In the genomic region with DNA sequence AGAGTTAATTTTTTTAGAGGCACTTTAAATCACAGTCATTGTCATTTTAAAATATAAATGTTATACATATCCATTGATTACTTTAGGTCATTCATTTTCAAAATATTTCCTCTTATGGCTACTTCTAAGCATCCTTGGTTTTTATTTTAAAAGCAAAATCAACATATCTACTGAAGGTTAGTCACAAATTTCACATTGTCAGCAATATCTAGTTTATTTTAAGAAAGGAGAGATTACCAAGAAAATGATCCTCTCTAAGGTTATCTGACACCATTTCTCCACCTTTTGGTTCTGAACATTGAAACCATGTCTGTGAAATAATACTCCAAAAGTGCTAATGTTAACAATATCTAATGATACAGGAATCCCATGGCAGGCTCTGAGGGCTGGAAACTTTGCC, we compare ENCODE assay signal across 18 cellular contexts. TPM values are rescaled to one million over a fixed set of nuclear protein-coding genes. Genes with fewer than 3 reads are reported as not detected.
DNase-seq lines count a peak whose midpoint lies in the region; ATAC-seq, FAIRE-seq and TF ChIP-seq lines count a peak whose summit lies in the region.
"Had no signal": no experiment of that assay in that cellular context is flagged by ENCODE, and none has a peak within 500 bp of the region (broad histone marks: within the 10 kb centered on the region; RNA-seq: fewer than 3 reads in every experiment).

No MANE protein-coding gene starts in this region.

- H3K18ac ChIP-seq in IMR-90 (ENCODE audit: low read depth, low read length) (no peak overlapping the region), trophoblast cell (ENCODE audit: low read length) (no peak overlapping the region)

- H4K91ac ChIP-seq in IMR-90 (ENCODE audit: insufficient read depth, low read depth, low read length) (no peak overlapping the region), trophoblast cell (ENCODE audit: low read depth, low read length) (no peak overlapping the region)

- H2BK12ac ChIP-seq in trophoblast cell (ENCODE audit: low read length): no peak overlapping the region

- no peak overlapping the region for H4K8ac ChIP-seq in IMR-90 (ENCODE audit: low read depth in 2 of 2, low read length in 2 of 2)
- no peak overlapping the region for H4K8ac ChIP-seq in trophoblast cell (ENCODE audit: low read depth, low read length)

- intact Hi-C loops in IMR-90 (cut with micrococcal nuclease) (no loop called here), K562 (cut with micrococcal nuclease) (loop anchor here (10.0 kb wide), 1 partner anchor 415 kb away; no protein-coding TSS in a partner anchor), aorta (cut with DNase I) (no loop called here)

- no peak overlapping the region for H2BK15ac ChIP-seq in IMR-90 (ENCODE audit: low read depth, low read length)

- H3K9me3 ChIP-seq in A549: peaks cover 10% of the 10 kb centered on the region; the same call in 1 of the 3 replicates
- peaks cover under 1% of the 10 kb centered on the region; the same call in 1 of the 2 replicates for H3K9me3 ChIP-seq in IMR-90 (ENCODE audit: control insufficient read depth, insufficient read depth, low read length)
- H3K9me3 ChIP-seq in K562 (replicated peaks; ENCODE audit: control insufficient read depth, insufficient read depth, low read depth, low read length): no peaks in the 10 kb centered on the region; the same call in none of the 2 replicates
- no peaks in the 10 kb centered on the region for H3K9me3 ChIP-seq in trophoblast cell (ENCODE audit: insufficient read depth, low read depth, low read length)
- H3K9me3 ChIP-seq in aorta (ENCODE audit: control insufficient read depth, low read length): peaks cover 7% of the 10 kb centered on the region

- TF ChIP-seq CTCF in A549 (IDR thresholded peaks at IDR 0.05): no peak
- no peak for TF ChIP-seq CTCF in IMR-90 (conservative IDR thresholded peaks at IDR 0.05; ENCODE audit: low read depth, low read length)
- no peak for TF ChIP-seq CTCF in K562 (IDR thresholded peaks at IDR 0.05 in 2 of 3, conservative IDR thresholded peaks at IDR 0.05 in 1 of 3; ENCODE audit: insufficient read depth in 2 of 3, low read depth in 1 of 3, low read length in 3 of 3)

- H3K4ac ChIP-seq in IMR-90 (ENCODE audit: low read depth, low read length) (no peak overlapping the region), trophoblast cell (ENCODE audit: low read depth, low read length) (peak overlapping the region; percentile 88)

- in situ Hi-C loops in IMR-90 (cut with MboI; ENCODE audit: low sequenced_read_pairs) (no loop called here), K562 (cut with MboI) (no loop called here)

- DNase-seq in A549 (ENCODE audit: low read depth in 1 of 2, low spot score in 1 of 2) (no peak), IMR-90 (no peak), K562 (ENCODE audit: extremely low read depth in 1 of 4, low spot score in 3 of 4) (no peak), trophoblast cell (no peak), aorta (no peak), NCI-H1105 (lab: John Stamatoyannopoulos, UW) (no peak)
- DNase-seq: 8988T; C1 segment of cervical spinal cord; Calu3; CD4-positive, alpha-beta memory T cell; COR-L47; DND-41; H7; HCEC 1CT had no signal

- no peak overlapping the region for H2AK9ac ChIP-seq in IMR-90 (replicated peaks; ENCODE audit: low read depth, low read length, poor library complexity)

- H3K9me1 ChIP-seq in IMR-90 (ENCODE audit: insufficient read depth, low read length): no peaks in the 10 kb centered on the region
- no peaks in the 10 kb centered on the region for H3K9me1 ChIP-seq in K562 (ENCODE audit: control insufficient read depth, insufficient read depth, low read length)

- H3K4me1 ChIP-seq in A549: no peaks in the 10 kb centered on the region
- H3K4me1 ChIP-seq in IMR-90 (ENCODE audit: control insufficient read depth, insufficient read depth, low read length): no peaks in the 10 kb centered on the region
- H3K4me1 ChIP-seq in K562 (replicated peaks in 1 of 2; ENCODE audit: control insufficient read depth in 2 of 2, insufficient read depth in 2 of 2, low read length in 2 of 2): no peaks in the 10 kb centered on the region
- H3K4me1 ChIP-seq in trophoblast cell (ENCODE audit: control insufficient read depth in 1 of 2, insufficient read depth in 2 of 2, low read length in 2 of 2): peaks cover 2 to 13% of the 10 kb centered on the region in 2 experiments
- no peaks in the 10 kb centered on the region for H3K4me1 ChIP-seq in aorta (ENCODE audit: control insufficient read depth in 1 of 2, insufficient read depth in 2 of 2, low read length in 2 of 2)

- H3K9ac ChIP-seq in IMR-90 (ENCODE audit: low read depth, low read length) (no peak overlapping the region), K562 (ENCODE audit: insufficient read depth in 1 of 2, low read depth in 2 of 2, low read length in 2 of 2) (no peak overlapping the region), trophoblast cell (ENCODE audit: low read length) (no peak overlapping the region)

- H4K5ac ChIP-seq in IMR-90 (ENCODE audit: low read depth, low read length): no peak overlapping the region

- H3K4me3 ChIP-seq in A549: no peak overlapping the region
- H3K4me3 ChIP-seq in IMR-90 (ENCODE audit: insufficient read depth, low read depth, low read length): no peak overlapping the region
- no peak overlapping the region for H3K4me3 ChIP-seq in K562
- no peak overlapping the region for H3K4me3 ChIP-seq in trophoblast cell (ENCODE audit: low read depth, low read length)
- H3K4me3 ChIP-seq in aorta (ENCODE audit: low read length in 2 of 2): no peak overlapping the region

- no peak for TF ChIP-seq RAD21 in A549 (conservative IDR thresholded peaks at IDR 0.05 in 1 of 2, IDR thresholded peaks at IDR 0.05 in 1 of 2)
- no peak for TF ChIP-seq RAD21 in IMR-90 (IDR thresholded peaks at IDR 0.05; ENCODE audit: low read length)
- TF ChIP-seq RAD21 in K562 (CRISPR knock-in tag; conservative IDR thresholded peaks at IDR 0.05 in 1 of 2, IDR thresholded peaks at IDR 0.05 in 1 of 2): no peak

- CTCF ChIA-PET in A549 (lab: Yijun Ruan, JAX): no interaction called here
- CTCF ChIA-PET in IMR-90 (lab: Yijun Ruan, JAX): no interaction called here
- CTCF ChIA-PET in K562 (lab: Yijun Ruan, JAX; ENCODE audit: low intra/inter-chr PET ratio): no interaction called here

- no peak overlapping the region for H3K14ac ChIP-seq in IMR-90 (replicated peaks; ENCODE audit: low read depth, low read length)
- no peak overlapping the region for H3K14ac ChIP-seq in trophoblast cell (ENCODE audit: low read length)

- no peak for TF ChIP-seq EP300 in A549 (IDR thresholded peaks at IDR 0.05)
- no peak for TF ChIP-seq EP300 in K562 (IDR thresholded peaks at IDR 0.05; ENCODE audit: low read length)

- FAIRE-seq in A549 (lab: Jason Lieb, UNC) (no peak), K562 (lab: Jason Lieb, UNC) (no peak)
- FAIRE-seq: G401.6, GM12892, H1 had no signal

- H2AK5ac ChIP-seq in IMR-90 (ENCODE audit: low read depth, low read length): no peak overlapping the region
- no peak overlapping the region for H2AK5ac ChIP-seq in trophoblast cell (ENCODE audit: low read length)

- H3K27ac ChIP-seq in A549 (no peak overlapping the region), IMR-90 (ENCODE audit: insufficient read depth, low read length) (no peak overlapping the region), K562 (ENCODE audit: extremely low read depth, low read depth, low read length) (no peak overlapping the region), trophoblast cell (ENCODE audit: low read depth, low read length) (no peak overlapping the region), aorta (ENCODE audit: low read depth in 1 of 2, low read length in 2 of 2) (no peak overlapping the region)

- H2BK120ac ChIP-seq in IMR-90 (ENCODE audit: low read depth, low read length) (no peak overlapping the region), trophoblast cell (ENCODE audit: insufficient read depth, low read length, poor library complexity) (no peak overlapping the region)

- no peak for TF ChIP-seq POLR2A in A549 (IDR thresholded peaks at IDR 0.05; ENCODE audit: low read length)
- TF ChIP-seq POLR2A in IMR-90 (IDR thresholded peaks at IDR 0.05; ENCODE audit: low read depth, low read length): no peak
- no peak for TF ChIP-seq POLR2A in K562 (conservative IDR thresholded peaks at IDR 0.05)

- POLR2A ChIA-PET in A549 (lab: Yijun Ruan, JAX) (no interaction called here), IMR-90 (lab: Charles Lee; ENCODE audit: unreplicated experiment) (no interaction called here), K562 (lab: Yijun Ruan, JAX) (no interaction called here)

- H3K79me1 ChIP-seq in IMR-90 (ENCODE audit: low read depth in 1 of 2, low read length in 2 of 2) (no peaks in the 10 kb centered on the region), trophoblast cell (ENCODE audit: low read length) (no peaks in the 10 kb centered on the region)

- no peak overlapping the region for H3K4me2 ChIP-seq in A549
- no peak overlapping the region for H3K4me2 ChIP-seq in IMR-90 (ENCODE audit: low read depth, low read length)
- no peak overlapping the region for H3K4me2 ChIP-seq in K562 (ENCODE audit: insufficient read depth, low read length)
- H3K4me2 ChIP-seq in trophoblast cell (ENCODE audit: low read length): no peak overlapping the region

- no peak for ATAC-seq in A549
- ATAC-seq in IMR-90 (ENCODE audit: low read depth): no peak
- ATAC-seq in K562: no peak
- no peak for ATAC-seq in aorta (ENCODE audit: low FRiP score)
- ATAC-seq in HG03439 (IDR thresholded peaks at IDR 0.05; ENCODE audit: unreplicated experiment): no peak

- no peaks in the 10 kb centered on the region for H3K27me3 ChIP-seq in IMR-90 (ENCODE audit: control insufficient read depth, insufficient read depth, low read length)
- no peaks in the 10 kb centered on the region for H3K27me3 ChIP-seq in K562 (ENCODE audit: control insufficient read depth in 2 of 2, insufficient read depth in 2 of 2, low read length in 2 of 2)
- H3K27me3 ChIP-seq in trophoblast cell (ENCODE audit: insufficient read depth, low read length): no peaks in the 10 kb centered on the region
- no peaks in the 10 kb centered on the region for H3K27me3 ChIP-seq in aorta (ENCODE audit: control insufficient read depth in 1 of 2, insufficient read depth in 2 of 2, low read length in 1 of 2)

- no peak overlapping the region for H2BK20ac ChIP-seq in IMR-90 (ENCODE audit: low read depth, low read length)

- H2BK5ac ChIP-seq in IMR-90 (ENCODE audit: low read depth, low read length, poor library complexity, severe bottlenecking) (no peak overlapping the region), trophoblast cell (ENCODE audit: low read depth, low read length, poor library complexity) (no peak overlapping the region)

- no peaks in the 10 kb centered on the region for H4K20me1 ChIP-seq in IMR-90 (ENCODE audit: insufficient read depth, low read length)
- H4K20me1 ChIP-seq in K562 (replicated peaks; ENCODE audit: control insufficient read depth, insufficient read depth, low read length): no peaks in the 10 kb centered on the region

- H2AFZ ChIP-seq in IMR-90 (replicated peaks; ENCODE audit: low read length, poor library complexity) (no peak overlapping the region), K562 (ENCODE audit: low read depth, low read length) (no peak overlapping the region), trophoblast cell (ENCODE audit: insufficient read depth, low read length, poor library complexity) (no peak overlapping the region)

- H4K12ac ChIP-seq in trophoblast cell (ENCODE audit: low read depth, low read length): no peak overlapping the region

- H3K79me2 ChIP-seq in K562 (ENCODE audit: control insufficient read depth, insufficient read depth, low read length) (no peaks in the 10 kb centered on the region), trophoblast cell (ENCODE audit: control insufficient read depth, insufficient read depth, low read length, poor library complexity) (peaks cover 26% of the 10 kb centered on the region)

- dilution Hi-C loops in IMR-90 (cut with HindIII; ENCODE audit: low sequenced_read_pairs, unreplicated experiment): no loop called here

- no peak overlapping the region for H3K56ac ChIP-seq in IMR-90 (ENCODE audit: extremely low read depth, insufficient read depth, low read length)

- H3K36me3 ChIP-seq in IMR-90 (ENCODE audit: control insufficient read depth, insufficient read depth, low read length): no peaks in the 10 kb centered on the region
- H3K36me3 ChIP-seq in K562 (ENCODE audit: control insufficient read depth, insufficient read depth, low read length): no peaks in the 10 kb centered on the region
- H3K36me3 ChIP-seq in trophoblast cell (ENCODE audit: control insufficient read depth in 1 of 2, insufficient read depth in 2 of 2, low read length in 2 of 2): peaks cover 1 to 8% of the 10 kb centered on the region in 2 experiments
- H3K36me3 ChIP-seq in aorta (ENCODE audit: control insufficient read depth in 1 of 2, insufficient read depth in 2 of 2, low read length in 1 of 2): no peaks in the 10 kb centered on the region

- BruUV-seq in IMR-90 (replicated peaks; lab: Mats Ljungman, UMichigan): no TSS peak
- no TSS peak for BruUV-seq in K562 (replicated peaks; lab: Mats Ljungman, UMichigan)

- no peak overlapping the region for H3K23ac ChIP-seq in IMR-90 (ENCODE audit: low read depth, low read length)
- no peak overlapping the region for H3K23ac ChIP-seq in trophoblast cell (ENCODE audit: low read length)

RNA-seq across cellular contexts. Expression of a gene that starts 24.5 kb away (rescaled TPM):
- polyA plus RNA-seq in A549 (2011; rRNA removed): 0.01 TPM in 1 of 2 replicates, not detected in the other
- not detected in 2 replicates for polyA plus RNA-seq in A549 (2012; cell fraction: cytosol; rRNA removed)
- not detected in 2 replicates for polyA plus RNA-seq in A549 (2012; cell fraction: nucleus; rRNA removed)
- polyA plus RNA-seq in A549 (2017; fragmentation: RNase III; extraction: RNeasy Plus Mini Kit Qiagen cat#74134 plus additional on column Dnase treatment): not detected in 3 replicates
- polyA minus RNA-seq in A549 (2011; rRNA and poly(A)+ RNA removed): not detected in 2 replicates
- total RNA-seq in IMR-90 (2012; rRNA removed): 0.28 and 0.36 TPM in 2 replicates
- polyA plus RNA-seq in IMR-90 (2012; rRNA removed): 0.27 and 0.50 TPM in 2 replicates
- polyA plus RNA-seq in IMR-90 (2012; cell fraction: cytosol; rRNA removed): 0.08 and 0.15 TPM in 2 replicates
- 0.62 and 0.85 TPM in 2 replicates for polyA plus RNA-seq in IMR-90 (2012; cell fraction: nucleus; rRNA removed; ENCODE audit: low replicate concordance)
- total RNA-seq in K562 (2011; cell fraction: chromatin; rRNA removed; ENCODE audit: low replicate concordance): not detected in 2 replicates
- not detected in 2 replicates for total RNA-seq in K562 (2011; cell fraction: nucleolus; rRNA removed)
- not detected in 2 replicates for total RNA-seq in K562 (2011; cell fraction: nucleoplasm; rRNA removed)
- not detected in 2 replicates for total RNA-seq in K562 (2014; rRNA removed)
- not detected in 2 replicates for total RNA-seq in K562 (2014; rRNA removed; fragmentation: Illumina TruSeq; extraction: Trizol)
- total RNA-seq in K562 (2015; rRNA removed; fragmentation: Illumina TruSeq; extraction: Trizol): 0.25 TPM in 1 of 2 replicates, not detected in the other
- 0.42 and 0.56 TPM in 2 replicates for total RNA-seq in K562 (2021)
- polyA plus RNA-seq in K562 (2011; rRNA removed): not detected in 2 replicates
- polyA plus RNA-seq in K562 (2011; cell fraction: cytosol; rRNA removed): not detected in 2 replicates
- 0.06 TPM in 2 replicates for polyA plus RNA-seq in K562 (2011; cell fraction: nucleus; rRNA removed)
- 1.2 and 1.5 TPM in 2 replicates for polyA plus RNA-seq in K562 (2012)
- not detected in 2 replicates for polyA plus RNA-seq in K562 (2014; fragmentation: Illumina TruSeq; extraction: Trizol)
- under 1 TPM; 0.04 to 0.10 TPM for polyA plus RNA-seq in K562 (2014; fragmentation: Nextera tagmentation; extraction: Ambion mirVana)
- not detected in 2 replicates for polyA plus RNA-seq in K562 (2014; rRNA removed)
- not detected in 2 replicates for polyA minus RNA-seq in K562 (2011; rRNA and poly(A)+ RNA removed)
- not detected in 2 replicates for polyA minus RNA-seq in K562 (2011; cell fraction: cytosol; rRNA and poly(A)+ RNA removed)
- not detected in 2 replicates for polyA minus RNA-seq in K562 (2011; cell fraction: nucleus; rRNA and poly(A)+ RNA removed)
- polyA plus RNA-seq in trophoblast cell (2013): 559 and 563 TPM in 2 replicates
- 10 to 100 TPM; 19.8 to 28.5 TPM for total RNA-seq in aorta
- polyA plus RNA-seq in aorta: 1 to 10 TPM in 1 of 2 donors, under 1 TPM in 1; 0.10 to 6.3 TPM
- total RNA-seq: CD4-positive, alpha-beta memory T cell had no signal
